Comparison of ENCODE assay signal across 33 cellular contexts in the genomic region with DNA sequence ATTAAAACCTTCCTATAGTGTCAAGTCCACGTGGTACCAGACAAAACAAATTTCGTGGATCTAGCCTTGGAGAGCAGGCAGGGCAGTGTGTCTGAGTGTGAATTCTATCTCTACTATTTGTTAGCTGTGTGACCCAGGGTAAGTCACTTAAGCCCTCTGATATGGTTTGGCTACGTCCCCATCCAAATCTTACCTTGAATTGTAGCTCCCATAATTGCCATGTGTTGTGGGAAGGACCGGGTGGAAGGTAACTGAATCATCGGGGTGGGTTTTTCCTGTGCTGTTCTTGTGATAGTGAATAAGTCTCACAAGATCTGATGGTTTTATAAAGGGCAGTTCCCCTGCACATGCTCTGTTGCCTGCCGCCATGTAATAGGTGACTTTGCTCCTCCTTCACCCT. TPM values are rescaled to one million over a fixed set of nuclear protein-coding genes. Genes with fewer than 3 reads are reported as not detected.
"Had no signal": no experiment of that assay in that cellular context is flagged by ENCODE, and none has a peak within 500 bp of the region (broad histone marks: within the 10 kb centered on the region; RNA-seq: fewer than 3 reads in every experiment).

No MANE protein-coding gene starts in this region.

- DNase-seq: activated CD4-positive, alpha-beta memory T cell treated with anti-CD3 and anti-CD28 coated beads, Interleukin-2, amount 10 ng/mL, durations not matched to agents 7 days and 5 days; activated CD4-positive, alpha-beta T cell treated with anti-CD3 and anti-CD28 coated beads for 1 hour; activated CD4-positive, alpha-beta T cell treated with anti-CD3 and anti-CD28 coated beads for 4 hours; activated CD4-positive, alpha-beta T cell treated with anti-CD3 and anti-CD28 coated beads, Interleukin-2, amount 10 ng/mL, durations not matched to agents 7 days and 5 days; activated CD4-positive, alpha-beta T cell treated with anti-CD3 and anti-CD28 coated beads, Interleukin-2, amount 50 U/mL, for 4 hours; activated CD8-positive, alpha-beta memory T cell treated with anti-CD3 and anti-CD28 coated beads, Interleukin-2, amount 50 U/mL, for 48 hours; activated gamma-delta T cell; activated naive CD4-positive, alpha-beta T cell; activated naive CD4-positive, alpha-beta T cell treated with anti-CD3 and anti-CD28 coated beads, Interleukin-2, amount 10 ng/mL, durations not matched to agents 7 days and 5 days; activated naive CD8-positive, alpha-beta T cell treated with anti-CD3 and anti-CD28 coated beads, Interleukin-2, amount 10 ng/mL, durations not matched to agents 7 days and 5 days; activated T-cell treated with anti-CD3 and anti-CD28 coated beads for 4 hours; activated T-cell treated with anti-CD3 and anti-CD28 coated beads, Interleukin-2, amount 50 U/mL, for 24 hours; activated T-cell treated with anti-CD3 and anti-CD28 coated beads, Interleukin-2, amount 50 U/mL, for 72 hours; body of pancreas; cortex of kidney; dermis blood vessel endothelial cell; effector CD4-positive, alpha-beta T cell; effector memory CD8-positive, alpha-beta T cell; esophagus squamous epithelium; foreskin melanocyte; head of caudate nucleus; hippocampal formation; T-helper 2 cell had no signal

- H3K4me3 Mint-ChIP-seq: activated CD4-positive, alpha-beta memory T cell treated with anti-CD3 and anti-CD28 coated beads, Interleukin-2, amount 10 ng/mL, durations not matched to agents 7 days and 5 days; activated CD4-positive, alpha-beta T cell treated with anti-CD3 and anti-CD28 coated beads, Interleukin-2, amount 10 ng/mL, durations not matched to agents 7 days and 5 days; activated naive CD4-positive, alpha-beta T cell treated with anti-CD3 and anti-CD28 coated beads, Interleukin-2, amount 10 ng/mL, durations not matched to agents 7 days and 5 days; activated naive CD8-positive, alpha-beta T cell treated with anti-CD3 and anti-CD28 coated beads, Interleukin-2, amount 10 ng/mL, durations not matched to agents 7 days and 5 days; activated T-cell treated with anti-CD3 and anti-CD28 coated beads, Interleukin-2, amount 50 U/mL, for 24 hours; activated T-cell treated with anti-CD3 and anti-CD28 coated beads, Interleukin-2, amount 50 U/mL, for 72 hours; central memory CD8-positive, alpha-beta T cell; effector memory CD8-positive, alpha-beta T cell had no signal

- H3K4me1 Mint-ChIP-seq: activated naive CD4-positive, alpha-beta T cell treated with anti-CD3 and anti-CD28 coated beads, Interleukin-2, amount 10 ng/mL, durations not matched to agents 7 days and 5 days; central memory CD8-positive, alpha-beta T cell had no signal

- H3K9me3 Mint-ChIP-seq: activated CD4-positive, alpha-beta memory T cell treated with anti-CD3 and anti-CD28 coated beads, Interleukin-2, amount 10 ng/mL, durations not matched to agents 7 days and 5 days; activated CD4-positive, alpha-beta T cell treated with anti-CD3 and anti-CD28 coated beads, Interleukin-2, amount 10 ng/mL, durations not matched to agents 7 days and 5 days; activated naive CD4-positive, alpha-beta T cell treated with anti-CD3 and anti-CD28 coated beads, Interleukin-2, amount 10 ng/mL, durations not matched to agents 7 days and 5 days; activated naive CD4-positive, alpha-beta T cell treated with anti-CD3 and anti-CD28 coated beads, Interleukin-2, amount 50 U/mL, for 72 hours; activated naive CD8-positive, alpha-beta T cell treated with anti-CD3 and anti-CD28 coated beads, Interleukin-2, amount 10 ng/mL, durations not matched to agents 7 days and 5 days; activated T-cell treated with anti-CD3 and anti-CD28 coated beads, Interleukin-2, amount 50 U/mL, for 24 hours; activated T-cell treated with anti-CD3 and anti-CD28 coated beads, Interleukin-2, amount 50 U/mL, for 72 hours; central memory CD8-positive, alpha-beta T cell; effector memory CD8-positive, alpha-beta T cell had no signal

- H3K36me3 Mint-ChIP-seq: activated naive CD4-positive, alpha-beta T cell treated with anti-CD3 and anti-CD28 coated beads, Interleukin-2, amount 10 ng/mL, durations not matched to agents 7 days and 5 days; activated naive CD8-positive, alpha-beta T cell treated with anti-CD3 and anti-CD28 coated beads, Interleukin-2, amount 10 ng/mL, durations not matched to agents 7 days and 5 days had no signal

- H3K9me3 ChIP-seq: ascending aorta, body of pancreas, esophagus squamous epithelium had no signal

- H3K27ac Mint-ChIP-seq: activated CD4-positive, alpha-beta memory T cell treated with anti-CD3 and anti-CD28 coated beads, Interleukin-2, amount 10 ng/mL, durations not matched to agents 7 days and 5 days; activated CD4-positive, alpha-beta T cell treated with anti-CD3 and anti-CD28 coated beads, Interleukin-2, amount 10 ng/mL, durations not matched to agents 7 days and 5 days; activated naive CD4-positive, alpha-beta T cell treated with anti-CD3 and anti-CD28 coated beads, Interleukin-2, amount 10 ng/mL, durations not matched to agents 7 days and 5 days; activated naive CD4-positive, alpha-beta T cell treated with anti-CD3 and anti-CD28 coated beads, Interleukin-2, amount 50 U/mL, for 72 hours; activated naive CD8-positive, alpha-beta T cell treated with anti-CD3 and anti-CD28 coated beads, Interleukin-2, amount 10 ng/mL, durations not matched to agents 7 days and 5 days; activated T-cell treated with anti-CD3 and anti-CD28 coated beads, Interleukin-2, amount 50 U/mL, for 24 hours; activated T-cell treated with anti-CD3 and anti-CD28 coated beads, Interleukin-2, amount 50 U/mL, for 72 hours; effector memory CD8-positive, alpha-beta T cell had no signal

- H3K4me3 ChIP-seq: ascending aorta, body of pancreas, esophagus squamous epithelium had no signal

- H3K27ac ChIP-seq: ascending aorta, body of pancreas, epithelial cell of prostate, esophagus squamous epithelium had no signal

- H3K36me3 ChIP-seq: ascending aorta, esophagus squamous epithelium had no signal

- FAIRE-seq: endometrium, endothelial cell of umbilical vein had no signal

RNA-seq across cellular contexts. Expression of gene NPFFR1, which starts 2.8 kb away (rescaled TPM):
- total RNA-seq: activated CD4-positive, alpha-beta memory T cell treated with anti-CD3 and anti-CD28 coated beads, Interleukin-2, amount 10 ng/mL, durations not matched to agents 7 days and 5 days; activated CD4-positive, alpha-beta T cell treated with anti-CD3 and anti-CD28 coated beads, Interleukin-2, amount 10 ng/mL, durations not matched to agents 7 days and 5 days; activated naive CD4-positive, alpha-beta T cell treated with anti-CD3 and anti-CD28 coated beads, Interleukin-2, amount 50 U/mL, for 72 hours; ascending aorta; body of pancreas; cardiac septum; dermis blood vessel endothelial cell; endothelial cell of umbilical vein; fibroblast of lung; fibroblast of villous mesenchyme; T-helper 1 cell treated with Interleukin-12 subunit alpha and Interleukin-12 subunit beta and Interleukin-4 antibody, amounts not matched to agents 30 ng/mL and 1 ng/mL, for 36 hours had no signal
- polyA plus RNA-seq: endothelial cell of umbilical vein, fibroblast of lung had no signal
